ENCODE assay signal across 7 cellular contexts in genomic region chr1:204409111-204409510, GRCh38. TPM values are rescaled to one million over a fixed set of nuclear protein-coding genes. Genes with fewer than 3 reads are reported as not detected.
DNase-seq lines count a peak whose midpoint lies in the region; ATAC-seq, FAIRE-seq and TF ChIP-seq lines count a peak whose summit lies in the region.

No MANE protein-coding gene starts in this region.

- WGBS in gastroesophageal sphincter (ENCODE audit: low coverage in 1 of 2), 2 donors: 0% methylated on average over 3 of the region's 3 CpGs
- 0 to 2% (median 1%) methylated on average over 3 of the region's 3 CpGs for WGBS in small intestine, 3 donors

- H3K4me1 ChIP-seq in gastroesophageal sphincter (peaks cover 5 to 46% (median 10%) of the 10 kb centered on the region in 3 donors), small intestine (ENCODE audit: control insufficient read depth in 2 of 2, insufficient read depth in 1 of 2, low read depth in 1 of 2, low read length in 1 of 2) (peaks cover 0 to 5% of the 10 kb centered on the region in 2 donors)

- TF ChIP-seq CTCF in HFF-Myc (IDR thresholded peaks at IDR 0.05; ENCODE audit: low read depth, low read length, missing control alignments) (no peak), VCaP (conservative IDR thresholded peaks at IDR 0.05) (no peak), gastroesophageal sphincter (IDR thresholded peaks at IDR 0.05) (no peak)

- no peak for TF ChIP-seq POLR2A in gastroesophageal sphincter (IDR thresholded peaks at IDR 0.05)

- H3K9me3 ChIP-seq in gastroesophageal sphincter: no peaks in the 10 kb centered on the region
- H3K9me3 ChIP-seq in small intestine (ENCODE audit: control insufficient read depth, low read depth): no peaks in the 10 kb centered on the region

- H3K27ac ChIP-seq in VCaP (peak overlapping the region; percentile 98), gastroesophageal sphincter (peak overlapping the region; percentile 86 to 100 (median 98)), small intestine (ENCODE audit: low read depth in 1 of 2, low read length in 1 of 2) (peak overlapping the region in 1 of 2 donors; percentile 99)

- no peak for FAIRE-seq in small intestine (lab: Jason Lieb, UNC)

- H3K4me3 ChIP-seq in HFF-Myc (replicated peaks; ENCODE audit: low read depth, low read length): peak overlapping the region; percentile 98
- peak overlapping the region; percentile 49 to 94 for H3K4me3 ChIP-seq in gastroesophageal sphincter
- peak overlapping the region; percentile 80 to 83 for H3K4me3 ChIP-seq in small intestine (ENCODE audit: low read depth in 1 of 2, low read length in 2 of 2)

- no peak for TF ChIP-seq EP300 in gastroesophageal sphincter (IDR thresholded peaks at IDR 0.05)

- no peak for DNase-seq in HFF-Myc (ENCODE audit: extremely low read depth, low read depth)
- DNase-seq in small intestine: no peak
- DNase-seq in cerebellum (ENCODE audit: low spot score): no peak
- no peak for DNase-seq in NCI-H1930 (lab: John Stamatoyannopoulos, UW)

- H3K27me3 ChIP-seq in gastroesophageal sphincter (no peaks in the 10 kb centered on the region), small intestine (ENCODE audit: control insufficient read depth in 2 of 2, insufficient read depth in 2 of 2, low read length in 2 of 2) (no peaks in the 10 kb centered on the region)

- peaks cover 5 to 17% of the 10 kb centered on the region in 2 donors for H3K36me3 ChIP-seq in gastroesophageal sphincter
- H3K36me3 ChIP-seq in small intestine (ENCODE audit: control insufficient read depth in 2 of 2, insufficient read depth in 2 of 2, low read length in 2 of 2): peaks cover 0 to 6% of the 10 kb centered on the region in 2 donors

- no peak for ATAC-seq in gastroesophageal sphincter
- ATAC-seq in HG03135 (IDR thresholded peaks at IDR 0.05; ENCODE audit: unreplicated experiment): no peak

RNA-seq across cellular contexts. Expression of gene PPP1R15B, which starts 2.5 kb away (rescaled TPM):
- total RNA-seq in gastroesophageal sphincter: 10 to 100 TPM; 44.4 to 53.2 (median 50.9) TPM
- polyA plus RNA-seq in small intestine: 10 to 100 TPM in 1 of 3 donors, 1 to 10 TPM in 2; 9.4 to 25.6 (median 9.7) TPM
- 29.7 TPM for total RNA-seq in cerebellum

RNA-seq across cellular contexts. Expression of gene PLEKHA6, which starts 49.4 kb away (rescaled TPM):
- total RNA-seq in gastroesophageal sphincter (10 to 100 TPM in 2 of 4 donors, 1 to 10 TPM in 2; 8.7 to 17.8 (median 11.4) TPM), cerebellum (13.6 TPM)
- polyA plus RNA-seq in small intestine: 10 to 100 TPM; 27.4 to 39.8 (median 36.7) TPM
